Comparison of ENCODE assay signal across 22 cellular contexts in the genomic region with DNA sequence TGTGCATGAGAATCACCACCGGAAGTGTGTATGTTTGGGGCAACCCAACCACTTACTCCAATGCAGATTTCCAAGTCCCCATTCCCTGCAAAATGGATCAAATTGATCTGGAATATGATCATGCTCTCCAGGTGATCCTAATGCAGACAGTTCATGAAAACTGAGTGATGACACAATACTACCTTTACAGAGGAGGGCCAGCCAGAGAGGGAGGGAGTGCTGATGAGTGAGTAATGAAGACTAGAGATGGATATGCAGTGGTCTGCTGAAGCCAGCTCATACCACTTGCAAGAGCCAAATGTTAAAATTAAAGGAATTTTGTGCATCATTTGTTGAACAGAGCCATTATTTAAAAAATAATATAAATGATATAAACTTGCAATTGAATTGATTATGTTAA. TPM values are rescaled to one million over a fixed set of nuclear protein-coding genes. Genes with fewer than 3 reads are reported as not detected.
"Had no signal": no experiment of that assay in that cellular context is flagged by ENCODE, and none has a peak within 500 bp of the region (broad histone marks: within the 10 kb centered on the region; RNA-seq: fewer than 3 reads in every experiment).

No MANE protein-coding gene starts in this region.

- FAIRE-seq: keratinocyte, urothelium cell line had no signal

- H3K4me1 Mint-ChIP-seq: memory B cell; natural killer cell; stimulated activated effector memory CD8-positive, alpha-beta T cell treated with anti-CD3 and anti-CD28 coated beads, Interleukin-12 subunit alpha, Interleukin-12 subunit beta, amount 100 ng/mL, for 72 hours had no signal

- H3K27ac ChIP-seq: dorsolateral prefrontal cortex, gastrocnemius medialis, ovary, psoas muscle, sigmoid colon, thoracic aorta, tibial nerve, upper lobe of left lung had no signal

- H3K4me1 ChIP-seq: gastrocnemius medialis, psoas muscle, tibial nerve, upper lobe of left lung had no signal

- DNase-seq: dorsolateral prefrontal cortex; effector CD4-positive, alpha-beta T cell; gastrocnemius medialis; head of caudate nucleus; natural killer cell; occipital lobe; ovary; posterior cingulate gyrus; psoas muscle; right cardiac atrium; sigmoid colon; stimulated activated CD4-positive, alpha-beta T cell treated with anti-CD3 and anti-CD28 coated beads, Interleukin-2, amount 100 ng/mL, for 24 hours; stimulated activated CD4-positive, alpha-beta T cell treated with anti-CD3 and anti-CD28 coated beads, Interleukin-4, amount 100 ng/mL, for 24 hours; stimulated activated naive CD4-positive, alpha-beta T cell treated with Interleukin-2 at 50 U/mL for 16 hours; upper lobe of left lung had no signal

- H3K36me3 ChIP-seq: gastrocnemius medialis, ovary, sigmoid colon, thoracic aorta, tibial nerve, upper lobe of left lung had no signal

- H3K9me3 Mint-ChIP-seq: memory B cell; natural killer cell; stimulated activated effector memory CD8-positive, alpha-beta T cell treated with anti-CD3 and anti-CD28 coated beads, Interleukin-12 subunit alpha, Interleukin-12 subunit beta, amount 100 ng/mL, for 72 hours had no signal

- ATAC-seq: gastrocnemius medialis, natural killer cell, psoas muscle, right cardiac atrium had no signal

- H3K27ac Mint-ChIP-seq: memory B cell; natural killer cell; stimulated activated effector memory CD8-positive, alpha-beta T cell treated with anti-CD3 and anti-CD28 coated beads, Interleukin-12 subunit alpha, Interleukin-12 subunit beta, amount 100 ng/mL, for 72 hours had no signal

- H3K27me3 ChIP-seq: dorsolateral prefrontal cortex, gastrocnemius medialis, ovary, sigmoid colon, tibial nerve, upper lobe of left lung had no signal

- H3K4me3 ChIP-seq: dorsolateral prefrontal cortex, gastrocnemius medialis, lung, ovary, psoas muscle, sigmoid colon, thoracic aorta, tibial nerve, upper lobe of left lung had no signal

- H3K9me3 ChIP-seq: gastrocnemius medialis, ovary, sigmoid colon, thoracic aorta, tibial nerve, upper lobe of left lung had no signal

- H3K4me3 Mint-ChIP-seq: memory B cell; natural killer cell; stimulated activated effector memory CD8-positive, alpha-beta T cell treated with anti-CD3 and anti-CD28 coated beads, Interleukin-12 subunit alpha, Interleukin-12 subunit beta, amount 100 ng/mL, for 72 hours had no signal

RNA-seq across cellular contexts. Expression of a gene that starts 10.2 kb away (rescaled TPM):
- total RNA-seq: natural killer cell had no signal
